In the genomic region with DNA sequence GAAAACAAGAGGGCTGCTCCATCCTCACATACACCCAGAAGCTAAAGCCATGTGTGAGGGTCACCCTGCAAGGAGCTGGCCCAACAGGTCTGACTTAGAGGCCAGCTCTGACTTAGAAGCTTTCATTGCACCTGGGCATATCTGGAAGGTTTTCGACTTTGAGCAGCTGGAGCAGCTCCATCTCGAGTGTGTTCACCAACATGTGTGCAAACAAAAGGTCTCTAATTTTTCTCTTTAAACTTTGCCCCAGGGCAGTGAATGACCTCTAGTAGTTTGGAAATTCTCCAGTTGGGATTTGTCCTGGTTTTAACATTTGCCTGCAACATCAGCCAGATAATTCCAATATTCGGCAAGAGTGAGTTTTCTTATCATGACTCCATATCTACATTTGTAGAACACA, we compare ENCODE assay signal across 1 cellular context.
TF ChIP-seq lines count a peak whose summit lies in the region.

No MANE protein-coding gene starts in this region.

TF ChIP-seq in liver, 16 proteins besides CTCF, POLR2A, EP300 and RAD21 (continued from another document):
- TF ChIP-seq, protein P1, sequence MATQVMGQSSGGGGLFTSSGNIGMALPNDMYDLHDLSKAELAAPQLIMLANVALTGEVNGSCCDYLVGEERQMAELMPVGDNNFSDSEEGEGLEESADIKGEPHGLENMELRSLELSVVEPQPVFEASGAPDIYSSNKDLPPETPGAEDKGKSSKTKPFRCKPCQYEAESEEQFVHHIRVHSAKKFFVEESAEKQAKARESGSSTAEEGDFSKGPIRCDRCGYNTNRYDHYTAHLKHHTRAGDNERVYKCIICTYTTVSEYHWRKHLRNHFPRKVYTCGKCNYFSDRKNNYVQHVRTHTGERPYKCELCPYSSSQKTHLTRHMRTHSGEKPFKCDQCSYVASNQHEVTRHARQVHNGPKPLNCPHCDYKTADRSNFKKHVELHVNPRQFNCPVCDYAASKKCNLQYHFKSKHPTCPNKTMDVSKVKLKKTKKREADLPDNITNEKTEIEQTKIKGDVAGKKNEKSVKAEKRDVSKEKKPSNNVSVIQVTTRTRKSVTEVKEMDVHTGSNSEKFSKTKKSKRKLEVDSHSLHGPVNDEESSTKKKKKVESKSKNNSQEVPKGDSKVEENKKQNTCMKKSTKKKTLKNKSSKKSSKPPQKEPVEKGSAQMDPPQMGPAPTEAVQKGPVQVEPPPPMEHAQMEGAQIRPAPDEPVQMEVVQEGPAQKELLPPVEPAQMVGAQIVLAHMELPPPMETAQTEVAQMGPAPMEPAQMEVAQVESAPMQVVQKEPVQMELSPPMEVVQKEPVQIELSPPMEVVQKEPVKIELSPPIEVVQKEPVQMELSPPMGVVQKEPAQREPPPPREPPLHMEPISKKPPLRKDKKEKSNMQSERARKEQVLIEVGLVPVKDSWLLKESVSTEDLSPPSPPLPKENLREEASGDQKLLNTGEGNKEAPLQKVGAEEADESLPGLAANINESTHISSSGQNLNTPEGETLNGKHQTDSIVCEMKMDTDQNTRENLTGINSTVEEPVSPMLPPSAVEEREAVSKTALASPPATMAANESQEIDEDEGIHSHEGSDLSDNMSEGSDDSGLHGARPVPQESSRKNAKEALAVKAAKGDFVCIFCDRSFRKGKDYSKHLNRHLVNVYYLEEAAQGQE (IDR thresholded peaks at IDR 0.05), result peak; percentile 85
- TF ChIP-seq EGR1 (IDR thresholded peaks at IDR 0.05; ENCODE audit: low read depth in 2 of 2), result no peak
- TF ChIP-seq, protein P2, sequence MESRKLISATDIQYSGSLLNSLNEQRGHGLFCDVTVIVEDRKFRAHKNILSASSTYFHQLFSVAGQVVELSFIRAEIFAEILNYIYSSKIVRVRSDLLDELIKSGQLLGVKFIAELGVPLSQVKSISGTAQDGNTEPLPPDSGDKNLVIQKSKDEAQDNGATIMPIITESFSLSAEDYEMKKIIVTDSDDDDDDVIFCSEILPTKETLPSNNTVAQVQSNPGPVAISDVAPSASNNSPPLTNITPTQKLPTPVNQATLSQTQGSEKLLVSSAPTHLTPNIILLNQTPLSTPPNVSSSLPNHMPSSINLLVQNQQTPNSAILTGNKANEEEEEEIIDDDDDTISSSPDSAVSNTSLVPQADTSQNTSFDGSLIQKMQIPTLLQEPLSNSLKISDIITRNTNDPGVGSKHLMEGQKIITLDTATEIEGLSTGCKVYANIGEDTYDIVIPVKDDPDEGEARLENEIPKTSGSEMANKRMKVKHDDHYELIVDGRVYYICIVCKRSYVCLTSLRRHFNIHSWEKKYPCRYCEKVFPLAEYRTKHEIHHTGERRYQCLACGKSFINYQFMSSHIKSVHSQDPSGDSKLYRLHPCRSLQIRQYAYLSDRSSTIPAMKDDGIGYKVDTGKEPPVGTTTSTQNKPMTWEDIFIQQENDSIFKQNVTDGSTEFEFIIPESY (IDR thresholded peaks at IDR 0.05), result peak; percentile 77
- no peak for TF ChIP-seq GABPA (IDR thresholded peaks at IDR 0.05 in 1 of 2, conservative IDR thresholded peaks at IDR 0.05 in 1 of 2)
- TF ChIP-seq HNF4G (IDR thresholded peaks at IDR 0.05), result peak; percentile 94
- TF ChIP-seq RXRA (IDR thresholded peaks at IDR 0.05), result peak; percentile 90 to 91
- TF ChIP-seq FOXA1 (IDR thresholded peaks at IDR 0.05), result no peak
- peak; percentile 65 for TF ChIP-seq YY1 (IDR thresholded peaks at IDR 0.05)
- TF ChIP-seq TAF1 (conservative IDR thresholded peaks at IDR 0.05), result no peak
- TF ChIP-seq HNF4A (conservative IDR thresholded peaks at IDR 0.05), result peak; percentile 99
